8 cellular contexts compared by ENCODE assay signal in the genomic region with DNA sequence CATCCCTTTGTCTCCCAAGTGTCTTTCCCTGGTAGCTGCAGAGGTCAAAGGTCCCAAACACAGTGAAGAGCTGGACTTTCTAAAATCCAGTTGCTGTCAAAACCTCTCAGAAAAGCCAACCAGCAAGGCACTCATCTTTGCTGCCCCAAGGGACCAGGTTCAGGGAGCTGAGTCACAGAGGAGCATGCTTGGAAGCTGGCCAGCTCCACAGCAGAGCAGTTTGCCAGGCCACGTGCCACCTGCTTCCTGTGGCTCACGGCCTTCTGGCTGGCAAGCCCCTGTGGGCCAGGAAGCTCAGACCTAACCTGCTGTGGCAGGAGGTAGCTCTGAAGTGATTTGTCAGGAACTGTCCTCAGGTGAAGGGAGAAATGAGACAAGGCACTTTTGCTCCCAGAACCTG.
DNase-seq lines count a peak whose midpoint lies in the region; TF ChIP-seq lines count a peak whose summit lies in the region.

No MANE protein-coding gene starts in this region.

- H3K36me3 Mint-ChIP-seq in T-helper 2 cell treated with Interferon-gamma antibody and Interleukin-4, amounts not matched to agents 5 μg/mL and 100 μg/mL, for 36 hours (ENCODE audit: low read depth) = peaks cover 46% of the 10 kb centered on the region

- no peak for TF ChIP-seq CTCF in OCI-LY3 (IDR thresholded peaks at IDR 0.05; ENCODE audit: low read depth, low read length)

- peak overlapping the region; percentile 4; the same call in 1 of the 2 replicates for H3K4me3 ChIP-seq in OCI-LY3 (ENCODE audit: low read length)

- H3K9ac ChIP-seq in OCI-LY3 (ENCODE audit: low read length) = peak overlapping the region; percentile 85

- peaks cover 74% of the 10 kb centered on the region for H3K4me1 ChIP-seq in OCI-LY3 (ENCODE audit: low read length)

- peaks cover 32% of the 10 kb centered on the region for H3K79me2 ChIP-seq in OCI-LY3 (ENCODE audit: low read length)

- no peak overlapping the region for H2AFZ ChIP-seq in OCI-LY3 (ENCODE audit: low read depth, low read length)

- DNase-seq in T-helper 2 cell (peak in 4 of 5 experiments; percentile 38 to 69 (median 44)), glomerular visceral epithelial cell (ENCODE audit: extremely low spot score) (peak; percentile 91), NCI-H1930 (lab: John Stamatoyannopoulos, UW) (no peak), NCI-H748 treated with DMSO at 0.1 percent for 48 hours (lab: John Stamatoyannopoulos, UW) (no peak)
- DNase-seq in T-helper 2 cell treated with Interferon-gamma antibody and Interleukin-4, amounts not matched to agents 5 μg/mL and 100 μg/mL, for 36 hours (ENCODE audit: low spot score) = no peak
- peak in 3 of 4 experiments; percentile 7 to 50 (median 36) for DNase-seq in activated naive CD4-positive, alpha-beta T cell (lab: John Stamatoyannopoulos, UW)
- peak; percentile 33 to 35 for DNase-seq in stimulated activated CD4-positive, alpha-beta T cell treated with anti-CD3 and anti-CD28 coated beads, Interleukin-15, amount 100 ng/mL, for 1 hour (ENCODE audit: low read depth in 1 of 2, low spot score in 1 of 2)

- H3K4me2 ChIP-seq in OCI-LY3 (ENCODE audit: low read length) = peak overlapping the region; percentile 79

- H3K36me3 ChIP-seq in OCI-LY3 (replicated peaks; ENCODE audit: low read depth, low read length) = peaks cover 42% of the 10 kb centered on the region

- no peak overlapping the region for H3K4me3 Mint-ChIP-seq in T-helper 2 cell treated with Interferon-gamma antibody and Interleukin-4, amounts not matched to agents 5 μg/mL and 100 μg/mL, for 36 hours

- peaks cover 27% of the 10 kb centered on the region for H3K4me1 Mint-ChIP-seq in T-helper 2 cell treated with Interferon-gamma antibody and Interleukin-4, amounts not matched to agents 5 μg/mL and 100 μg/mL, for 36 hours (ENCODE audit: low read depth)

- H4K20me1 ChIP-seq in OCI-LY3 (ENCODE audit: insufficient read depth, low read length) = no peaks in the 10 kb centered on the region

- no peaks in the 10 kb centered on the region for H3K9me3 ChIP-seq in OCI-LY3 (ENCODE audit: insufficient read depth, low read length)

- no peaks in the 10 kb centered on the region for H3K9me3 Mint-ChIP-seq in T-helper 2 cell treated with Interferon-gamma antibody and Interleukin-4, amounts not matched to agents 5 μg/mL and 100 μg/mL, for 36 hours

- no peaks in the 10 kb centered on the region for H3K27me3 ChIP-seq in OCI-LY3 (ENCODE audit: low read depth, low read length)

- H3K27ac ChIP-seq in OCI-LY3 (ENCODE audit: low read length) = peak overlapping the region; percentile 99

- H3K27me3 Mint-ChIP-seq in T-helper 2 cell treated with Interferon-gamma antibody and Interleukin-4, amounts not matched to agents 5 μg/mL and 100 μg/mL, for 36 hours (ENCODE audit: low read depth) = no peaks in the 10 kb centered on the region

- H3K27ac Mint-ChIP-seq in T-helper 2 cell treated with Interferon-gamma antibody and Interleukin-4, amounts not matched to agents 5 μg/mL and 100 μg/mL, for 36 hours = no peak overlapping the region

Comparison
In these comparisons a context has a peak if more than half of its experiments do, and no peak if none do; other contexts are left out.
1. DNase-seq: peak in T-helper 2 cell (4 of 5), activated naive CD4-positive, alpha-beta T cell (3 of 4), glomerular visceral epithelial cell (single experiment) and stimulated activated CD4-positive, alpha-beta T cell treated with anti-CD3 and anti-CD28 coated beads, Interleukin-15, amount 100 ng/mL, for 1 hour (2 of 2); none in T-helper 2 cell treated with Interferon-gamma antibody and Interleukin-4, amounts not matched to agents 5 μg/mL and 100 μg/mL, for 36 hours (single experiment), NCI-H1930 (0 of 2) and NCI-H748 treated with DMSO at 0.1 percent for 48 hours (single experiment).